1 cellular context compared by ENCODE assay signal in the genomic region with DNA sequence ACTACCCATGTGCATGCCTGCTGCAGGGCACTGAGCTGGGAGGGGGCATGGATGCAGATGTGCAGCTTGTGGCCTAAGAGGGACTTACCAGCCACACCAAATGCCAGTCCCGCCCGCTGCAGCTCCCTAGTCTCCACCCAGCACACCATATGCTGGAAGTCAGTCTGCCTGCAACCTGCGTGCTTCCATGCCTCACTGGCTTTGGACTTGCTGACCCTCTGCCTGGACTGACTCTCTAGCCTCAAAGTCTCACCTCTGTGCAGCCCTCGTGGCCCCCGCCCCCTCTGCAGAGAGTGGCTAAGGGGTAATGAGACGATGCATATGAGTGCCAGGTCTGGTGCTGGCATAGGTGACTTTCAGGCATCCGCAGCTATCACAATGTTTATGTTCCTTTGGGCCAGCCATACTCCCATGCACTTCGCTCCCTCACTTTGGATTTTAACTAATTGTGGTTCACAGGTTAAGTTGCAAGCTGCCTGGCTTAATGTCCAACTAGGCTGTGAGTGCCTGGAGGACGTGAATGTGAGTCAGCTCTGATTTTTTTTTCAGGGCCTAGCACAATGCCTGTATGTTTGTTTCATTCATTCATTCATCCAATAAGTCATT.
A peak's percentile ranks its signal among the peaks of the same experiment; 100 is the strongest.
TF ChIP-seq lines count a peak whose summit lies in the region.

No MANE protein-coding gene starts in this region.

TF ChIP-seq in HepG2, 621 proteins besides CTCF, POLR2A, EP300 and RAD21 (continues in another document):
- TF ChIP-seq NFE2L2 (IDR thresholded peaks at IDR 0.05; ENCODE audit: low read length) (no peak), NR3C1 (CRISPR knock-in tag; IDR thresholded peaks at IDR 0.05) (no peak), PBX2 (CRISPR knock-in tag; IDR thresholded peaks at IDR 0.05) (no peak), ZNF709 (CRISPR knock-in tag; IDR thresholded peaks at IDR 0.05) (no peak), ZNF530 (CRISPR knock-in tag; IDR thresholded peaks at IDR 0.05; ENCODE audit: low read depth) (no peak), DNMT1 (CRISPR knock-in tag; IDR thresholded peaks at IDR 0.05) (no peak), HDAC2 (CRISPR knock-in tag; IDR thresholded peaks at IDR 0.05) (peak; percentile 49), ZFP37 (CRISPR knock-in tag; IDR thresholded peaks at IDR 0.05; ENCODE audit: borderline replicate concordance) (no peak), ASH2L (IDR thresholded peaks at IDR 0.05; ENCODE audit: insufficient read length, low read depth, low read length) (no peak), SATB2 (CRISPR knock-in tag; IDR thresholded peaks at IDR 0.05) (no peak), ZBTB39 (CRISPR knock-in tag; IDR thresholded peaks at IDR 0.05) (no peak), ZNF124 (CRISPR knock-in tag; IDR thresholded peaks at IDR 0.05) (0 out of 2 replicates have a peak, but pooled peaks have one; percentile 51), REPIN1 (CRISPR knock-in tag; IDR thresholded peaks at IDR 0.05; ENCODE audit: borderline replicate concordance, low read depth) (no peak; the same call in 1 of the 2 replicates), MLX (CRISPR knock-in tag; IDR thresholded peaks at IDR 0.05) (no peak), ATF2 (CRISPR knock-in tag; IDR thresholded peaks at IDR 0.05) (no peak), THYN1 (CRISPR knock-in tag; IDR thresholded peaks at IDR 0.05; ENCODE audit: borderline replicate concordance, low read depth) (no peak), ZNF446 (CRISPR knock-in tag; IDR thresholded peaks at IDR 0.05) (no peak), RARG (CRISPR knock-in tag; IDR thresholded peaks at IDR 0.05; ENCODE audit: low read depth) (no peak), ZNF296 (CRISPR knock-in tag; conservative IDR thresholded peaks at IDR 0.05) (no peak), PAF1 (CRISPR knock-in tag; IDR thresholded peaks at IDR 0.05) (no peak), ZNF839 (CRISPR knock-in tag; IDR thresholded peaks at IDR 0.05; ENCODE audit: borderline replicate concordance) (no peak), THRA (CRISPR knock-in tag; IDR thresholded peaks at IDR 0.05; ENCODE audit: borderline replicate concordance) (no peak), ISL2 (CRISPR knock-in tag; IDR thresholded peaks at IDR 0.05) (no peak), ZNF274 (CRISPR knock-in tag; IDR thresholded peaks at IDR 0.05) (no peak), PRMT3 (CRISPR knock-in tag; IDR thresholded peaks at IDR 0.05; ENCODE audit: borderline replicate concordance, low read depth) (no peak), MAFF (IDR thresholded peaks at IDR 0.05; ENCODE audit: low read depth, low read length) (no peak), ZNF33A (CRISPR knock-in tag; IDR thresholded peaks at IDR 0.05; ENCODE audit: borderline replicate concordance) (no peak), RBM39 (IDR thresholded peaks at IDR 0.05; ENCODE audit: low read depth, low read length, poor library complexity, severe bottlenecking) (no peak), TOE1 (CRISPR knock-in tag; IDR thresholded peaks at IDR 0.05) (no peak), MIXL1 (CRISPR knock-in tag; IDR thresholded peaks at IDR 0.05) (no peak; the same call in 1 of the 2 replicates), ZUFSP (CRISPR knock-in tag; IDR thresholded peaks at IDR 0.05; ENCODE audit: borderline replicate concordance) (no peak), ZNF790 (CRISPR knock-in tag; IDR thresholded peaks at IDR 0.05; ENCODE audit: borderline replicate concordance) (no peak), RFXANK (CRISPR knock-in tag; IDR thresholded peaks at IDR 0.05) (no peak), FOSL2 (CRISPR knock-in tag; IDR thresholded peaks at IDR 0.05) (peak; percentile 68), HNRNPL (IDR thresholded peaks at IDR 0.05; ENCODE audit: low read depth, low read length) (0 out of 2 replicates have a peak, but pooled peaks have one; percentile 69), CC2D1A (CRISPR knock-in tag; IDR thresholded peaks at IDR 0.05) (no peak), ZNF7 (CRISPR knock-in tag; IDR thresholded peaks at IDR 0.05) (no peak), HDAC6 (IDR thresholded peaks at IDR 0.05; ENCODE audit: low read depth, low read length) (no peak), ZSCAN30 (CRISPR knock-in tag; IDR thresholded peaks at IDR 0.05) (no peak), KLF12 (CRISPR knock-in tag; IDR thresholded peaks at IDR 0.05; ENCODE audit: borderline replicate concordance) (no peak), SRY (CRISPR knock-in tag; IDR thresholded peaks at IDR 0.05) (no peak), SNRNP70 (IDR thresholded peaks at IDR 0.05; ENCODE audit: low read depth, low read length) (no peak), MTF1 (CRISPR knock-in tag; IDR thresholded peaks at IDR 0.05) (no peak)
- TF ChIP-seq, protein P1, sequence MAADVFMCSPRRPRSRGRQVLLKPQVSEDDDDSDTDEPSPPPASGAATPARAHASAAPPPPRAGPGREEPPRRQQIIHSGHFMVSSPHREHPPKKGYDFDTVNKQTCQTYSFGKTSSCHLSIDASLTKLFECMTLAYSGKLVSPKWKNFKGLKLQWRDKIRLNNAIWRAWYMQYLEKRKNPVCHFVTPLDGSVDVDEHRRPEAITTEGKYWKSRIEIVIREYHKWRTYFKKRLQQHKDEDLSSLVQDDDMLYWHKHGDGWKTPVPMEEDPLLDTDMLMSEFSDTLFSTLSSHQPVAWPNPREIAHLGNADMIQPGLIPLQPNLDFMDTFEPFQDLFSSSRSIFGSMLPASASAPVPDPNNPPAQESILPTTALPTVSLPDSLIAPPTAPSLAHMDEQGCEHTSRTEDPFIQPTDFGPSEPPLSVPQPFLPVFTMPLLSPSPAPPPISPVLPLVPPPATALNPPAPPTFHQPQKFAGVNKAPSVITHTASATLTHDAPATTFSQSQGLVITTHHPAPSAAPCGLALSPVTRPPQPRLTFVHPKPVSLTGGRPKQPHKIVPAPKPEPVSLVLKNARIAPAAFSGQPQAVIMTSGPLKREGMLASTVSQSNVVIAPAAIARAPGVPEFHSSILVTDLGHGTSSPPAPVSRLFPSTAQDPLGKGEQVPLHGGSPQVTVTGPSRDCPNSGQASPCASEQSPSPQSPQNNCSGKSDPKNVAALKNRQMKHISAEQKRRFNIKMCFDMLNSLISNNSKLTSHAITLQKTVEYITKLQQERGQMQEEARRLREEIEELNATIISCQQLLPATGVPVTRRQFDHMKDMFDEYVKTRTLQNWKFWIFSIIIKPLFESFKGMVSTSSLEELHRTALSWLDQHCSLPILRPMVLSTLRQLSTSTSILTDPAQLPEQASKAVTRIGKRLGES (CRISPR knock-in tag; IDR thresholded peaks at IDR 0.05; ENCODE audit: borderline replicate concordance), result no peak
- TF ChIP-seq, protein P2, sequence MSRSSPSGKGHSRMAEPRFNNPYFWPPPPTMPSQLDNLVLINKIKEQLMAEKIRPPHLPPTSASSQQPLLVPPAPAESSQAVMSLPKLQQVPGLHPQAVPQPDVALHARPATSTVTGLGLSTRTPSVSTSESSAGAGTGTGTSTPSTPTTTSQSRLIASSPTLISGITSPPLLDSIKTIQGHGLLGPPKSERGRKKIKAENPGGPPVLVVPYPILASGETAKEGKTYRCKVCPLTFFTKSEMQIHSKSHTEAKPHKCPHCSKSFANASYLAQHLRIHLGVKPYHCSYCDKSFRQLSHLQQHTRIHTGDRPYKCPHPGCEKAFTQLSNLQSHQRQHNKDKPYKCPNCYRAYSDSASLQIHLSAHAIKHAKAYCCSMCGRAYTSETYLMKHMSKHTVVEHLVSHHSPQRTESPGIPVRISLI (CRISPR knock-in tag; IDR thresholded peaks at IDR 0.05; ENCODE audit: borderline replicate concordance), result peak; percentile 87; the same call in 1 of the 2 replicates
- TF ChIP-seq, protein P3, sequence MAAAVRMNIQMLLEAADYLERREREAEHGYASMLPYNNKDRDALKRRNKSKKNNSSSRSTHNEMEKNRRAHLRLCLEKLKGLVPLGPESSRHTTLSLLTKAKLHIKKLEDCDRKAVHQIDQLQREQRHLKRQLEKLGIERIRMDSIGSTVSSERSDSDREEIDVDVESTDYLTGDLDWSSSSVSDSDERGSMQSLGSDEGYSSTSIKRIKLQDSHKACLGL (CRISPR knock-in tag; IDR thresholded peaks at IDR 0.05), result no peak
